27 cellular contexts compared by ENCODE assay signal in genomic region chr15:65957451-65957850, GRCh38.
DNase-seq lines count a peak whose midpoint lies in the region; ATAC-seq, FAIRE-seq and TF ChIP-seq lines count a peak whose summit lies in the region.
"Had no signal": no experiment of that assay in that cellular context is flagged by ENCODE, and none has a peak within 500 bp of the region (broad histone marks: within the 10 kb centered on the region; RNA-seq: fewer than 3 reads in every experiment).

No MANE protein-coding gene starts in this region.

- peak; percentile 40 for DNase-seq in DMS 273 (lab: John Stamatoyannopoulos, UW; ENCODE audit: unreplicated experiment)
- DNase-seq in DMS 273 treated with DMSO at 0.1 percent for 48 hours (lab: John Stamatoyannopoulos, UW), result no peak
- peak; percentile 64 for DNase-seq in NCI-H146 (lab: John Stamatoyannopoulos, UW)
- DNase-seq in NCI-H510A (lab: John Stamatoyannopoulos, UW), result peak; percentile 46
- no peak for DNase-seq in bronchial epithelial cell (ENCODE audit: low read depth)
- no peak for DNase-seq in mesothelial cell of epicardium (ENCODE audit: low spot score in 2 of 2, unreplicated experiment in 2 of 2)
- DNase-seq: activated T-cell treated with anti-CD3 and anti-CD28 coated beads, Interleukin-2, amount 50 U/mL, for 1 hour; adrenal gland; brain microvascular endothelial cell; CD4-positive, CD25-positive, alpha-beta regulatory T cell; DND-41; effector memory CD4-positive, alpha-beta T cell; erythroblast; foreskin keratinocyte; heart right ventricle; mesendoderm; naive B cell; NCI-H2227 treated with DMSO at 0.1 percent for 48 hours; nucleus accumbens; Peyer's patch; stimulated activated CD4-positive, alpha-beta T cell treated with anti-CD3 and anti-CD28 coated beads, Interleukin-2, amount 100 ng/mL, for 24 hours; T-helper 1 cell; upper lobe of right lung had no signal

- FAIRE-seq in bronchial epithelial cell (lab: Jason Lieb, UNC), result peak; percentile 13
- FAIRE-seq: H54 had no signal

- H3K36me3 Mint-ChIP-seq in mesothelial cell of epicardium, result no peaks in the 10 kb centered on the region
- H3K36me3 Mint-ChIP-seq: CD4-positive, CD25-positive, alpha-beta regulatory T cell; naive B cell had no signal

- H3K4me1 Mint-ChIP-seq in mesothelial cell of epicardium, result peaks cover 11% of the 10 kb centered on the region
- H3K4me1 Mint-ChIP-seq: CD4-positive, CD25-positive, alpha-beta regulatory T cell had no signal

- TF ChIP-seq CTCF in bronchial epithelial cell (IDR thresholded peaks at IDR 0.05; ENCODE audit: insufficient read depth, low read length, severe bottlenecking), result no peak
- TF ChIP-seq CTCF in mesothelial cell of epicardium (IDR thresholded peaks at IDR 0.05; ENCODE audit: unreplicated experiment), result no peak

- no peaks in the 10 kb centered on the region for H3K9me3 Mint-ChIP-seq in mesothelial cell of epicardium
- H3K9me3 Mint-ChIP-seq: CD4-positive, CD25-positive, alpha-beta regulatory T cell; naive B cell had no signal

- H3K27ac Mint-ChIP-seq in mesothelial cell of epicardium, result no peak overlapping the region

- H3K27me3 ChIP-seq in bronchial epithelial cell (ENCODE audit: control insufficient read depth, insufficient read depth, low read length), result peaks cover 8% of the 10 kb centered on the region
- H3K27me3 ChIP-seq: adrenal gland, Peyer's patch, upper lobe of right lung had no signal

- peaks cover 23% of the 10 kb centered on the region for H3K27me3 Mint-ChIP-seq in mesothelial cell of epicardium (ENCODE audit: low read depth)

- no peak overlapping the region for H3K4me3 Mint-ChIP-seq in mesothelial cell of epicardium
- H3K4me3 Mint-ChIP-seq: CD4-positive, CD25-positive, alpha-beta regulatory T cell had no signal

- no peaks in the 10 kb centered on the region for H3K36me3 ChIP-seq in bronchial epithelial cell (ENCODE audit: control insufficient read depth, insufficient read depth, low read length)
- H3K36me3 ChIP-seq: adrenal gland, brain microvascular endothelial cell, heart right ventricle, Peyer's patch, upper lobe of right lung had no signal

- H3K4me3 ChIP-seq in bronchial epithelial cell (ENCODE audit: low read depth, low read length), result no peak overlapping the region
- H3K4me3 ChIP-seq: adrenal gland, heart right ventricle, Peyer's patch, skin epidermis, upper lobe of right lung had no signal

- ATAC-seq in GM19455 (IDR thresholded peaks at IDR 0.05; ENCODE audit: unreplicated experiment), result no peak
- no peak for ATAC-seq in GM19397 (IDR thresholded peaks at IDR 0.05; ENCODE audit: unreplicated experiment)
- ATAC-seq: foreskin keratinocyte, heart right ventricle, upper lobe of right lung had no signal

Comparison
In these comparisons a context has a peak if more than half of its experiments do, and no peak if none do; other contexts are left out.
1. DNase-seq: peak in DMS 273 (single experiment), NCI-H146 (single experiment) and NCI-H510A (single experiment); none in DMS 273 treated with DMSO at 0.1 percent for 48 hours (single experiment), bronchial epithelial cell (single experiment) and mesothelial cell of epicardium (0 of 2).